Comparison of ENCODE assay signal across 10 cellular contexts in genomic region chr3:184339016-184339415, GRCh38. TPM values are rescaled to one million over a fixed set of nuclear protein-coding genes. Genes with fewer than 3 reads are reported as not detected.
DNase-seq lines count a peak whose midpoint lies in the region; ATAC-seq lines count a peak whose summit lies in the region.
"Had no signal": no experiment of that assay in that cellular context is flagged by ENCODE, and none has a peak within 500 bp of the region (broad histone marks: within the 10 kb centered on the region; RNA-seq: fewer than 3 reads in every experiment).

No MANE protein-coding gene starts in this region.

- H3K4me1 Mint-ChIP-seq in activated T-helper 2 cell treated with anti-CD3 and anti-CD28 coated beads, Interferon-gamma antibody, Interleukin-2, Interleukin-4, amounts not matched to agents 10 μg/mL and 5 μg/mL and 100 μg/mL, durations not matched to agents 14 hours and 24 hours and 36 hours (ENCODE audit: low read depth) = peaks cover 34% of the 10 kb centered on the region
- peaks cover 37% of the 10 kb centered on the region for H3K4me1 Mint-ChIP-seq in activated CD4-positive, alpha-beta T cell treated with anti-CD3 and anti-CD28 coated beads for 36 hours

- H3K27ac Mint-ChIP-seq in activated T-helper 2 cell treated with anti-CD3 and anti-CD28 coated beads, Interferon-gamma antibody, Interleukin-2, Interleukin-4, amounts not matched to agents 10 μg/mL and 5 μg/mL and 100 μg/mL, durations not matched to agents 14 hours and 24 hours and 36 hours = peak overlapping the region; percentile 2
- H3K27ac Mint-ChIP-seq in activated CD4-positive, alpha-beta T cell treated with anti-CD3 and anti-CD28 coated beads for 36 hours = no peak overlapping the region

- ATAC-seq in activated CD4-positive, alpha-beta T cell treated with anti-CD3 and anti-CD28 coated beads for 36 hours = no peak

- no peaks in the 10 kb centered on the region for H3K27me3 Mint-ChIP-seq in activated T-helper 2 cell treated with anti-CD3 and anti-CD28 coated beads, Interferon-gamma antibody, Interleukin-2, Interleukin-4, amounts not matched to agents 10 μg/mL and 5 μg/mL and 100 μg/mL, durations not matched to agents 14 hours and 24 hours and 36 hours (ENCODE audit: low read depth)
- no peaks in the 10 kb centered on the region for H3K27me3 Mint-ChIP-seq in activated CD4-positive, alpha-beta T cell treated with anti-CD3 and anti-CD28 coated beads for 36 hours

- POLR2A ChIA-PET in activated CD4-positive, alpha-beta T cell treated with anti-CD3 and anti-CD28 coated beads for 36 hours (lab: Charles Lee) = interaction anchor here (0.7 kb wide), 1 partner anchor 13 kb away, joined by 4 read pairs; no protein-coding TSS in a partner anchor

- H3K9me3 ChIP-seq in iPS-18c (ENCODE audit: control insufficient read depth, insufficient read depth, low read length) = no peaks in the 10 kb centered on the region

- DNase-seq in NCI-H1092 treated with DMSO at 0.1 percent for 48 hours (lab: John Stamatoyannopoulos, UW) (peak; percentile 28), NCI-H1092 (lab: John Stamatoyannopoulos, UW) (no peak), DMS53 (lab: John Stamatoyannopoulos, UW) (no peak), T1000 (lab: John Stamatoyannopoulos, UW) (no peak)
- DNase-seq in activated T-helper 2 cell treated with anti-CD3 and anti-CD28 coated beads, Interferon-gamma antibody, Interleukin-2, Interleukin-4, amounts not matched to agents 10 μg/mL and 5 μg/mL and 100 μg/mL, durations not matched to agents 14 hours and 24 hours and 36 hours (ENCODE audit: low spot score) = no peak
- no peak for DNase-seq in activated CD4-positive, alpha-beta T cell treated with anti-CD3 and anti-CD28 coated beads for 36 hours
- DNase-seq: activated CD4-positive, alpha-beta T cell treated with anti-CD3 and anti-CD28 coated beads, Interleukin-2, amount 50 U/mL, for 1 hour had no signal

- no peaks in the 10 kb centered on the region for H3K9me3 Mint-ChIP-seq in activated T-helper 2 cell treated with anti-CD3 and anti-CD28 coated beads, Interferon-gamma antibody, Interleukin-2, Interleukin-4, amounts not matched to agents 10 μg/mL and 5 μg/mL and 100 μg/mL, durations not matched to agents 14 hours and 24 hours and 36 hours
- no peaks in the 10 kb centered on the region for H3K9me3 Mint-ChIP-seq in activated CD4-positive, alpha-beta T cell treated with anti-CD3 and anti-CD28 coated beads for 36 hours (ENCODE audit: low read depth)

- CTCF ChIA-PET in activated CD4-positive, alpha-beta T cell treated with anti-CD3 and anti-CD28 coated beads for 36 hours (lab: Charles Lee) = interaction anchor here (0.6 to 0.9 kb wide), 2 partner anchors 21 to 43 kb away, joined by 3 read pairs; no protein-coding TSS in a partner anchor

- peak overlapping the region; percentile 46; the same call in 1 of the 2 replicates for H3K4me3 ChIP-seq in iPS-18c (ENCODE audit: insufficient read depth, low read depth, low read length)

- H3K4me3 Mint-ChIP-seq in activated T-helper 2 cell treated with anti-CD3 and anti-CD28 coated beads, Interferon-gamma antibody, Interleukin-2, Interleukin-4, amounts not matched to agents 10 μg/mL and 5 μg/mL and 100 μg/mL, durations not matched to agents 14 hours and 24 hours and 36 hours (ENCODE audit: low read depth) = no peak overlapping the region
- no peak overlapping the region for H3K4me3 Mint-ChIP-seq in activated CD4-positive, alpha-beta T cell treated with anti-CD3 and anti-CD28 coated beads for 36 hours

- intact Hi-C loops in activated T-helper 2 cell treated with anti-CD3 and anti-CD28 coated beads, Interferon-gamma antibody, Interleukin-2, Interleukin-4, amounts not matched to agents 10 μg/mL and 5 μg/mL and 100 μg/mL, durations not matched to agents 14 hours and 24 hours and 36 hours (cut with micrococcal nuclease) = no loop called here
- intact Hi-C loops in activated CD4-positive, alpha-beta T cell treated with anti-CD3 and anti-CD28 coated beads for 36 hours (cut with DNase I, micrococcal nuclease) = loop anchor here in 1 of 2 experiments (10.0 kb wide), 1 partner anchor 1596 kb away; the partner anchor contains the start of gene TRA2B

- peaks cover 14% of the 10 kb centered on the region for H3K36me3 Mint-ChIP-seq in activated T-helper 2 cell treated with anti-CD3 and anti-CD28 coated beads, Interferon-gamma antibody, Interleukin-2, Interleukin-4, amounts not matched to agents 10 μg/mL and 5 μg/mL and 100 μg/mL, durations not matched to agents 14 hours and 24 hours and 36 hours (ENCODE audit: low read depth)
- peaks cover 14% of the 10 kb centered on the region for H3K36me3 Mint-ChIP-seq in activated CD4-positive, alpha-beta T cell treated with anti-CD3 and anti-CD28 coated beads for 36 hours (ENCODE audit: low read depth)

- peak overlapping the region; percentile 87 for H3K27ac ChIP-seq in temporal lobe (ENCODE audit: low read depth, low read length)
- H3K27ac ChIP-seq: 22Rv1 had no signal

RNA-seq across cellular contexts. Expression of gene FAM131A, which starts 1.6 kb away (rescaled TPM):
- total RNA-seq in activated T-helper 2 cell treated with anti-CD3 and anti-CD28 coated beads, Interferon-gamma antibody, Interleukin-2, Interleukin-4, amounts not matched to agents 10 μg/mL and 5 μg/mL and 100 μg/mL, durations not matched to agents 14 hours and 24 hours and 36 hours = 12.6 and 13.9 TPM in 2 replicates
- 40.1 TPM for total RNA-seq in temporal lobe
- 1 to 10 TPM; 3.7 to 4.5 TPM for total RNA-seq in activated CD4-positive, alpha-beta T cell treated with anti-CD3 and anti-CD28 coated beads for 36 hours

RNA-seq across cellular contexts. Expression of gene CLCN2, which starts 22.4 kb away (rescaled TPM):
- total RNA-seq in activated T-helper 2 cell treated with anti-CD3 and anti-CD28 coated beads, Interferon-gamma antibody, Interleukin-2, Interleukin-4, amounts not matched to agents 10 μg/mL and 5 μg/mL and 100 μg/mL, durations not matched to agents 14 hours and 24 hours and 36 hours = 6.9 and 9.6 TPM in 2 replicates
- 6.1 TPM for total RNA-seq in temporal lobe
- 1 to 10 TPM; 4.6 to 4.7 TPM for total RNA-seq in activated CD4-positive, alpha-beta T cell treated with anti-CD3 and anti-CD28 coated beads for 36 hours

RNA-seq across cellular contexts. Expression of gene POLR2H, which starts 22.5 kb away (rescaled TPM):
- 150 and 155 TPM in 2 replicates for total RNA-seq in activated T-helper 2 cell treated with anti-CD3 and anti-CD28 coated beads, Interferon-gamma antibody, Interleukin-2, Interleukin-4, amounts not matched to agents 10 μg/mL and 5 μg/mL and 100 μg/mL, durations not matched to agents 14 hours and 24 hours and 36 hours
- 27.3 TPM for total RNA-seq in temporal lobe
- 100 to 1,000 TPM; 130 to 143 TPM for total RNA-seq in activated CD4-positive, alpha-beta T cell treated with anti-CD3 and anti-CD28 coated beads for 36 hours

RNA-seq across cellular contexts. Expression of gene EIF4G1, which starts 24.6 kb away (rescaled TPM):
- total RNA-seq in activated T-helper 2 cell treated with anti-CD3 and anti-CD28 coated beads, Interferon-gamma antibody, Interleukin-2, Interleukin-4, amounts not matched to agents 10 μg/mL and 5 μg/mL and 100 μg/mL, durations not matched to agents 14 hours and 24 hours and 36 hours = 624 and 628 TPM in 2 replicates
- total RNA-seq in temporal lobe = 107 TPM
- 100 to 1,000 TPM; 479 to 556 TPM for total RNA-seq in activated CD4-positive, alpha-beta T cell treated with anti-CD3 and anti-CD28 coated beads for 36 hours

RNA-seq across cellular contexts. Expression of gene THPO, which starts 39.0 kb away (rescaled TPM):
- not detected in 2 replicates for total RNA-seq in activated T-helper 2 cell treated with anti-CD3 and anti-CD28 coated beads, Interferon-gamma antibody, Interleukin-2, Interleukin-4, amounts not matched to agents 10 μg/mL and 5 μg/mL and 100 μg/mL, durations not matched to agents 14 hours and 24 hours and 36 hours
- under 0.01 TPM for total RNA-seq in temporal lobe
- not detected for total RNA-seq in activated CD4-positive, alpha-beta T cell treated with anti-CD3 and anti-CD28 coated beads for 36 hours
